16 cellular contexts compared by ENCODE assay signal in the genomic region with DNA sequence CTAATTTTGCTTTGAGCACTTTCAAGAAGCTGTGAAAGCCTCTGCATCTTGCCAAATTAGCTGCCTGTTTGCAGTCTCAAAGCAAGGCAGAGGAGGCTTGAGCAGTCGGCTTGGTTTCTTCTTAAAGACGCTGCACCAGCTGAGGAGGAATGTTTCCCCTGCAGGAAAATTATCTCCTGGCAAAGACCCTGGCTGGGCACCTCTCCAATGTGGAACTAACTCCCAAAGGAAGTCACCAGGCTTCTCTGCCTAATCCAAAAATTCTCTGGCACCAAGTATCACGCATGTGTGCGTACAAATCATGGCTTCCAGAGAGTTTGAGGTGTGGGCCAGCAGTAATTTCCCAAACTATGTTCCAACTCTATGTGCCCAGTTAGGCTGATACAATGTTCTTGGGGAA.
DNase-seq lines count a peak whose midpoint lies in the region; ATAC-seq and TF ChIP-seq lines count a peak whose summit lies in the region.
"Had no signal": no experiment of that assay in that cellular context is flagged by ENCODE, and none has a peak within 500 bp of the region (broad histone marks: within the 10 kb centered on the region; RNA-seq: fewer than 3 reads in every experiment).

No MANE protein-coding gene starts in this region.

- H3K36me3 Mint-ChIP-seq in MCF 10A (ENCODE audit: insufficient read depth, unreplicated experiment), result peaks cover 18% of the 10 kb centered on the region
- peaks cover 3 to 62% (median 57%) of the 10 kb centered on the region in 5 donors for H3K36me3 Mint-ChIP-seq in naive thymus-derived CD4-positive, alpha-beta T cell
- H3K36me3 Mint-ChIP-seq in activated T-helper 2 cell treated with anti-CD3 and anti-CD28 coated beads, Interferon-gamma antibody, Interleukin-2, Interleukin-4, amounts not matched to agents 10 μg/mL and 5 μg/mL and 100 μg/mL, durations not matched to agents 14 hours and 24 hours and 36 hours (ENCODE audit: low read depth), result no peaks in the 10 kb centered on the region

- H3K4me1 ChIP-seq in breast epithelium (no peaks in the 10 kb centered on the region), aorta (ENCODE audit: control insufficient read depth in 1 of 2, insufficient read depth in 2 of 2, low read length in 2 of 2) (peaks cover 3 to 11% of the 10 kb centered on the region in 2 donors)
- H3K4me1 ChIP-seq in naive thymus-derived CD4-positive, alpha-beta T cell (ENCODE audit: control insufficient read depth in 2 of 2, insufficient read depth in 2 of 2, low read length in 2 of 2), result no peaks in the 10 kb centered on the region

- H3K9me3 ChIP-seq in breast epithelium (no peaks in the 10 kb centered on the region), aorta (ENCODE audit: control insufficient read depth, low read length) (no peaks in the 10 kb centered on the region)
- no peaks in the 10 kb centered on the region for H3K9me3 ChIP-seq in naive thymus-derived CD4-positive, alpha-beta T cell (ENCODE audit: control insufficient read depth in 2 of 3, low read length in 3 of 3)

- peak; percentile 86 for ATAC-seq in aorta (ENCODE audit: low FRiP score)
- ATAC-seq in naive thymus-derived CD4-positive, alpha-beta T cell, result no peak
- ATAC-seq: naive thymus-derived CD8-positive, alpha-beta T cell had no signal

- TF ChIP-seq CTCF in breast epithelium (IDR thresholded peaks at IDR 0.05) (no peak), MCF 10A (IDR thresholded peaks at IDR 0.05; ENCODE audit: unreplicated experiment) (no peak)

- no peaks in the 10 kb centered on the region for H3K9me3 Mint-ChIP-seq in MCF 10A (ENCODE audit: unreplicated experiment)
- H3K9me3 Mint-ChIP-seq in naive thymus-derived CD4-positive, alpha-beta T cell, result peaks cover 0 to 3% (median 0%) of the 10 kb centered on the region in 11 donors
- H3K9me3 Mint-ChIP-seq in activated T-helper 2 cell treated with anti-CD3 and anti-CD28 coated beads, Interferon-gamma antibody, Interleukin-2, Interleukin-4, amounts not matched to agents 10 μg/mL and 5 μg/mL and 100 μg/mL, durations not matched to agents 14 hours and 24 hours and 36 hours, result no peaks in the 10 kb centered on the region
- H3K9me3 Mint-ChIP-seq: activated CD4-positive, alpha-beta memory T cell treated with anti-CD3 and anti-CD28 coated beads, Interleukin-2, amount 10 ng/mL, durations not matched to agents 7 days and 5 days; naive thymus-derived CD8-positive, alpha-beta T cell; T-helper 2 cell treated with Interferon-gamma antibody and Interleukin-4, amounts not matched to agents 5 μg/mL and 100 μg/mL, for 36 hours; type B pancreatic cell had no signal

- H3K27me3 Mint-ChIP-seq in MCF 10A (ENCODE audit: insufficient read depth, unreplicated experiment), result no peaks in the 10 kb centered on the region
- H3K27me3 Mint-ChIP-seq in naive thymus-derived CD4-positive, alpha-beta T cell, result no peaks in the 10 kb centered on the region
- H3K27me3 Mint-ChIP-seq in activated T-helper 2 cell treated with anti-CD3 and anti-CD28 coated beads, Interferon-gamma antibody, Interleukin-2, Interleukin-4, amounts not matched to agents 10 μg/mL and 5 μg/mL and 100 μg/mL, durations not matched to agents 14 hours and 24 hours and 36 hours (ENCODE audit: low read depth), result no peaks in the 10 kb centered on the region
- H3K27me3 Mint-ChIP-seq: activated CD4-positive, alpha-beta memory T cell treated with anti-CD3 and anti-CD28 coated beads, Interleukin-2, amount 10 ng/mL, durations not matched to agents 7 days and 5 days; naive thymus-derived CD8-positive, alpha-beta T cell; type B pancreatic cell had no signal

- POLR2A ChIA-PET in MCF 10A (lab: Yijun Ruan, JAX), result interaction anchor here (0.7 kb wide), 1 partner anchor 923 kb away, joined by 3 read pairs; no protein-coding TSS in a partner anchor
- POLR2A ChIA-PET in naive thymus-derived CD4-positive, alpha-beta T cell (lab: Charles Lee), result no interaction called here

- WGBS in aorta, 2 donors, result 2 to 6% methylated on average over 4 of the region's 4 CpGs

- no peaks in the 10 kb centered on the region for H3K27me3 ChIP-seq in breast epithelium
- H3K27me3 ChIP-seq in aorta (ENCODE audit: control insufficient read depth in 1 of 2, insufficient read depth in 2 of 2, low read length in 1 of 2), result no peaks in the 10 kb centered on the region
- H3K27me3 ChIP-seq in naive thymus-derived CD4-positive, alpha-beta T cell (ENCODE audit: control insufficient read depth in 2 of 2, insufficient read depth in 2 of 2, low read length in 2 of 2), result no peaks in the 10 kb centered on the region

- H3K27ac Mint-ChIP-seq in MCF 10A (ENCODE audit: low read depth, unreplicated experiment), result no peak overlapping the region
- no peak overlapping the region for H3K27ac Mint-ChIP-seq in naive thymus-derived CD4-positive, alpha-beta T cell
- no peak overlapping the region for H3K27ac Mint-ChIP-seq in activated T-helper 2 cell treated with anti-CD3 and anti-CD28 coated beads, Interferon-gamma antibody, Interleukin-2, Interleukin-4, amounts not matched to agents 10 μg/mL and 5 μg/mL and 100 μg/mL, durations not matched to agents 14 hours and 24 hours and 36 hours
- H3K27ac Mint-ChIP-seq: activated CD4-positive, alpha-beta memory T cell treated with anti-CD3 and anti-CD28 coated beads, Interleukin-2, amount 10 ng/mL, durations not matched to agents 7 days and 5 days; naive thymus-derived CD8-positive, alpha-beta T cell; T-helper 2 cell treated with Interferon-gamma antibody and Interleukin-4, amounts not matched to agents 5 μg/mL and 100 μg/mL, for 36 hours; type B pancreatic cell had no signal

- H3K27ac ChIP-seq in breast epithelium, result no peak overlapping the region
- no peak overlapping the region for H3K27ac ChIP-seq in aorta (ENCODE audit: low read depth in 1 of 2, low read length in 2 of 2)
- H3K27ac ChIP-seq in naive thymus-derived CD4-positive, alpha-beta T cell (ENCODE audit: low read depth, low read length), result no peak overlapping the region

- no peaks in the 10 kb centered on the region for H3K36me3 ChIP-seq in breast epithelium
- H3K36me3 ChIP-seq in aorta (ENCODE audit: control insufficient read depth in 1 of 2, insufficient read depth in 2 of 2, low read length in 1 of 2), result peaks cover 0 to 2% of the 10 kb centered on the region in 2 donors
- H3K36me3 ChIP-seq in naive thymus-derived CD4-positive, alpha-beta T cell (ENCODE audit: control insufficient read depth in 2 of 3, insufficient read depth in 3 of 3, low read length in 3 of 3), result peaks cover 0 to 6% (median 0%) of the 10 kb centered on the region in 3 experiments

- no TSS peak for BruUV-seq in MCF 10A (replicated peaks; lab: Mats Ljungman, UMichigan)

- no peak for TF ChIP-seq POLR2A in breast epithelium (IDR thresholded peaks at IDR 0.05)

- DNase-seq in breast epithelium (ENCODE audit: low spot score in 2 of 2), result peak; percentile 58 to 72
- DNase-seq in MCF 10A (ENCODE audit: unreplicated experiment), result no peak
- DNase-seq in globus pallidus (ENCODE audit: low spot score), result peak; percentile 38
- DNase-seq in occipital lobe (lab: John Stamatoyannopoulos, UW), result peak; percentile 48
- peak; percentile 84 to 86 for DNase-seq in aorta
- DNase-seq in naive thymus-derived CD4-positive, alpha-beta T cell, result no peak
- DNase-seq in stimulated activated CD4-positive, alpha-beta T cell treated with anti-CD3 and anti-CD28 coated beads, Interleukin-4, amount 100 ng/mL, for 1 hour, result no peak
- DNase-seq in activated T-helper 2 cell treated with anti-CD3 and anti-CD28 coated beads, Interferon-gamma antibody, Interleukin-2, Interleukin-4, amounts not matched to agents 10 μg/mL and 5 μg/mL and 100 μg/mL, durations not matched to agents 14 hours and 24 hours and 36 hours (ENCODE audit: low spot score), result no peak
- DNase-seq: activated CD4-positive, alpha-beta memory T cell treated with anti-CD3 and anti-CD28 coated beads, Interleukin-2, amount 10 ng/mL, durations not matched to agents 7 days and 5 days; activated gamma-delta T cell treated with Interleukin-2 at 50 U/mL for 16 hours; kidney; naive thymus-derived CD8-positive, alpha-beta T cell; NCI-H146; NCI-H82 had no signal

- CTCF ChIA-PET in MCF 10A (lab: Yijun Ruan, JAX), result interaction anchor here (0.6 kb wide), 1 partner anchor 21 kb away, joined by 3 read pairs; no protein-coding TSS in a partner anchor
- CTCF ChIA-PET in naive thymus-derived CD4-positive, alpha-beta T cell (lab: Charles Lee), result no interaction called here

- H3K4me3 ChIP-seq in breast epithelium (no peak overlapping the region), aorta (ENCODE audit: low read length in 2 of 2) (no peak overlapping the region)
- H3K4me3 ChIP-seq in naive thymus-derived CD4-positive, alpha-beta T cell (ENCODE audit: low read length), result no peak overlapping the region

- intact Hi-C loops in breast epithelium (cut with DNase I; ENCODE audit: low total_unique reads) (no loop called here), MCF 10A (cut with micrococcal nuclease) (no loop called here), aorta (cut with DNase I) (no loop called here)
- intact Hi-C loops in naive thymus-derived CD4-positive, alpha-beta T cell (cut with micrococcal nuclease), result no loop called here
- intact Hi-C loops in activated T-helper 2 cell treated with anti-CD3 and anti-CD28 coated beads, Interferon-gamma antibody, Interleukin-2, Interleukin-4, amounts not matched to agents 10 μg/mL and 5 μg/mL and 100 μg/mL, durations not matched to agents 14 hours and 24 hours and 36 hours (cut with micrococcal nuclease), result no loop called here

- H3K4me3 Mint-ChIP-seq in MCF 10A (ENCODE audit: unreplicated experiment), result no peak overlapping the region
- H3K4me3 Mint-ChIP-seq in naive thymus-derived CD4-positive, alpha-beta T cell, result no peak overlapping the region
- H3K4me3 Mint-ChIP-seq in activated T-helper 2 cell treated with anti-CD3 and anti-CD28 coated beads, Interferon-gamma antibody, Interleukin-2, Interleukin-4, amounts not matched to agents 10 μg/mL and 5 μg/mL and 100 μg/mL, durations not matched to agents 14 hours and 24 hours and 36 hours (ENCODE audit: low read depth), result no peak overlapping the region
- H3K4me3 Mint-ChIP-seq: activated CD4-positive, alpha-beta memory T cell treated with anti-CD3 and anti-CD28 coated beads, Interleukin-2, amount 10 ng/mL, durations not matched to agents 7 days and 5 days; naive thymus-derived CD8-positive, alpha-beta T cell; T-helper 2 cell treated with Interferon-gamma antibody and Interleukin-4, amounts not matched to agents 5 μg/mL and 100 μg/mL, for 36 hours; type B pancreatic cell had no signal

- H3K4me1 Mint-ChIP-seq in MCF 10A (ENCODE audit: insufficient read depth, unreplicated experiment), result no peaks in the 10 kb centered on the region
- no peaks in the 10 kb centered on the region for H3K4me1 Mint-ChIP-seq in naive thymus-derived CD4-positive, alpha-beta T cell
- H3K4me1 Mint-ChIP-seq in activated T-helper 2 cell treated with anti-CD3 and anti-CD28 coated beads, Interferon-gamma antibody, Interleukin-2, Interleukin-4, amounts not matched to agents 10 μg/mL and 5 μg/mL and 100 μg/mL, durations not matched to agents 14 hours and 24 hours and 36 hours (ENCODE audit: low read depth), result no peaks in the 10 kb centered on the region
- H3K4me1 Mint-ChIP-seq: activated CD4-positive, alpha-beta memory T cell treated with anti-CD3 and anti-CD28 coated beads, Interleukin-2, amount 10 ng/mL, durations not matched to agents 7 days and 5 days had no signal

Comparison
In these comparisons a context has a peak if more than half of its experiments do, and no peak if none do; other contexts are left out.
1. DNase-seq: peak in breast epithelium (2 of 2), globus pallidus (single experiment), occipital lobe (single experiment) and aorta (2 of 2); none in MCF 10A (single experiment), naive thymus-derived CD4-positive, alpha-beta T cell (0 of 9), stimulated activated CD4-positive, alpha-beta T cell treated with anti-CD3 and anti-CD28 coated beads, Interleukin-4, amount 100 ng/mL, for 1 hour (single experiment) and activated T-helper 2 cell treated with anti-CD3 and anti-CD28 coated beads, Interferon-gamma antibody, Interleukin-2, Interleukin-4, amounts not matched to agents 10 μg/mL and 5 μg/mL and 100 μg/mL, durations not matched to agents 14 hours and 24 hours and 36 hours (single experiment).